In the genomic region with DNA sequence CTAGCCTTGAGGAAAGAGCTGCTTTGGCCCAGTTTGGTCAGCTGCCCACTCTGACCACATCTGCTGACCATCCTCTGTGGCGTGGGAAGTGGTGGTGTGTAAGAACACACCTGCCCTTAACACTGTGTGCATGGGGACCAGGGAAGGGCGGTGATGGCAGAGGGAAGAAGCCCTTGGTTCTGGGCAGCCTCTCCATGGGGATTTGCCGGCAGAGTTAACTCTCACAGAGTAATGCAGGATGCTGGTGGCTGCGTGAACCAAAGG, we compare ENCODE assay signal across 22 cellular contexts. TPM values are rescaled to one million over a fixed set of nuclear protein-coding genes. Genes with fewer than 3 reads are reported as not detected.
A peak's percentile ranks its signal among the peaks of the same experiment; 100 is the strongest.
DNase-seq lines count a peak whose midpoint lies in the region; ATAC-seq, FAIRE-seq and TF ChIP-seq lines count a peak whose summit lies in the region.
"Had no signal": no experiment of that assay in that cellular context is flagged by ENCODE, and none has a peak within 500 bp of the region (broad histone marks: within the 10 kb centered on the region; RNA-seq: fewer than 3 reads in every experiment).

No MANE protein-coding gene starts in this region.

- H3K79me2 ChIP-seq in HepG2 (ENCODE audit: insufficient read depth, low read length), result peaks cover 8% of the 10 kb centered on the region

- BruUV-seq in HepG2 (replicated peaks; lab: Mats Ljungman, UMichigan), result no TSS peak

- peaks cover 47% of the 10 kb centered on the region for H3K36me3 Mint-ChIP-seq in CD4-positive, alpha-beta T cell (ENCODE audit: low read depth)
- H3K36me3 Mint-ChIP-seq in activated T-helper 17 cell treated with anti-CD3 and anti-CD28 coated beads, Interleukin-2, amount 50 U/mL, for 72 hours (ENCODE audit: low read depth), result peaks cover 85% of the 10 kb centered on the region
- no peaks in the 10 kb centered on the region for H3K36me3 Mint-ChIP-seq in natural killer cell

- no peak for ATAC-seq in CD4-positive, alpha-beta T cell (ENCODE audit: poor library complexity)
- no peak for ATAC-seq in activated T-helper 17 cell treated with anti-CD3 and anti-CD28 coated beads, Interleukin-2, amount 50 U/mL, for 72 hours (replicated peaks)
- ATAC-seq in natural killer cell, result no peak
- ATAC-seq in HepG2, result no peak; the same call in 2 of the 3 replicates
- ATAC-seq: activated CD4-positive, CD25-positive, alpha-beta regulatory T cell treated with anti-CD3 and anti-CD28 coated beads, Interleukin-2, amount 50 U/mL, for 24 hours had no signal

- peaks cover 100% of the 10 kb centered on the region for H3K4me1 ChIP-seq in BLaER1
- H3K4me1 ChIP-seq in suprapubic skin, result peaks cover 43% of the 10 kb centered on the region
- H3K4me1 ChIP-seq in HepG2 (ENCODE audit: insufficient read depth, low read length), result peaks cover 19% of the 10 kb centered on the region

- WGBS in suprapubic skin, result 70% methylated on average over 4 of the region's 4 CpGs
- WGBS in HepG2 (ENCODE audit: low lambda C conversion rate), result 100% methylated on average over 4 of the region's 4 CpGs

- H3K4me3 ChIP-seq in BLaER1 (no peak overlapping the region), suprapubic skin (no peak overlapping the region), HepG2 (replicated peaks in 1 of 3; ENCODE audit: insufficient read depth in 1 of 3, low read depth in 2 of 3, low read length in 3 of 3) (no peak overlapping the region)
- H3K4me3 ChIP-seq: left ventricle myocardium inferior, testis had no signal

- H4K20me1 ChIP-seq in BLaER1, result peaks cover 100% of the 10 kb centered on the region
- no peaks in the 10 kb centered on the region; the same call in 1 of the 2 replicates for H4K20me1 ChIP-seq in HepG2 (ENCODE audit: insufficient read depth, low read length)

- H3K27me3 ChIP-seq in BLaER1 (no peaks in the 10 kb centered on the region), suprapubic skin (no peaks in the 10 kb centered on the region), HepG2 (ENCODE audit: control insufficient read depth in 1 of 2, insufficient read depth in 2 of 2, low read length in 2 of 2) (no peaks in the 10 kb centered on the region)
- no peaks in the 10 kb centered on the region for H3K27me3 ChIP-seq in CD4-positive, alpha-beta T cell (ENCODE audit: control insufficient read depth, insufficient read depth, low read length)
- H3K27me3 ChIP-seq: testis had no signal

- H2AFZ ChIP-seq in HepG2 (ENCODE audit: low read length), result no peak overlapping the region
- H2AFZ ChIP-seq: parathyroid adenoma had no signal

- POLR2A ChIA-PET in CD4-positive, alpha-beta T cell (lab: Charles Lee), result interaction anchor here (1.0 to 7.4 kb wide), 13 partner anchors 9 to 383 kb away, joined by 3 to 69 read pairs (median 5); no protein-coding TSS in a partner anchor
- POLR2A ChIA-PET in HepG2 (lab: Yijun Ruan, JAX), result no interaction called here

- CTCF ChIA-PET in CD4-positive, alpha-beta T cell (lab: Charles Lee), result interaction anchor here (0.8 kb wide), 1 partner anchor 20 kb away, joined by 3 read pairs; no protein-coding TSS in a partner anchor
- CTCF ChIA-PET in HepG2 (lab: Yijun Ruan, JAX; ENCODE audit: low intra/inter-chr PET ratio, low total read pairs), result no interaction called here

- TF ChIP-seq CTCF in CD4-positive, alpha-beta T cell (IDR thresholded peaks at IDR 0.05), result no peak
- TF ChIP-seq CTCF in natural killer cell (IDR thresholded peaks at IDR 0.05) (no peak), suprapubic skin (IDR thresholded peaks at IDR 0.05) (no peak), HepG2 (CRISPR knock-in tag; IDR thresholded peaks at IDR 0.05) (no peak)

- H3K9me3 ChIP-seq in BLaER1 (no peaks in the 10 kb centered on the region), suprapubic skin (no peaks in the 10 kb centered on the region), HepG2 (ENCODE audit: low read length) (no peaks in the 10 kb centered on the region)
- no peaks in the 10 kb centered on the region for H3K9me3 ChIP-seq in CD4-positive, alpha-beta T cell (ENCODE audit: control insufficient read depth, low read length)
- H3K9me3 ChIP-seq: left ventricle myocardium inferior, testis had no signal

- peak overlapping the region; percentile 93 for H3K4me2 ChIP-seq in BLaER1
- H3K4me2 ChIP-seq in HepG2 (ENCODE audit: low read depth, low read length), result no peak overlapping the region

- H3K27me3 Mint-ChIP-seq in CD4-positive, alpha-beta T cell, result no peaks in the 10 kb centered on the region
- no peaks in the 10 kb centered on the region for H3K27me3 Mint-ChIP-seq in activated T-helper 17 cell treated with anti-CD3 and anti-CD28 coated beads, Interleukin-2, amount 50 U/mL, for 72 hours
- H3K27me3 Mint-ChIP-seq in natural killer cell (ENCODE audit: low read depth in 2 of 2), result no peaks in the 10 kb centered on the region

- H3K9ac ChIP-seq in BLaER1 (peak overlapping the region; percentile 73; the same call in 1 of the 2 replicates), HepG2 (ENCODE audit: insufficient read depth, low read depth, low read length) (no peak overlapping the region)
- H3K9ac ChIP-seq: parathyroid adenoma had no signal

- TF ChIP-seq POLR2A in suprapubic skin (IDR thresholded peaks at IDR 0.05) (no peak), HepG2 (IDR thresholded peaks at IDR 0.05; ENCODE audit: insufficient read depth in 1 of 2, low read depth in 2 of 2, low read length in 2 of 2) (no peak)

- H3K27ac ChIP-seq in BLaER1 (peak overlapping the region; percentile 93), suprapubic skin (no peak overlapping the region), HepG2 (ENCODE audit: extremely low read length, insufficient read depth, low read length) (no peak overlapping the region)
- H3K27ac ChIP-seq in CD4-positive, alpha-beta T cell (ENCODE audit: low read depth, low read length), result peak overlapping the region; percentile 69
- H3K27ac ChIP-seq: left ventricle myocardium inferior, parathyroid adenoma, testis had no signal

- TF ChIP-seq EP300 in suprapubic skin (IDR thresholded peaks at IDR 0.05) (no peak), HepG2 (IDR thresholded peaks at IDR 0.05; ENCODE audit: low read depth in 2 of 2, low read length in 2 of 2) (no peak), HepG2 (CRISPR knock-in tag; IDR thresholded peaks at IDR 0.05; ENCODE audit: borderline replicate concordance) (no peak)

- H3K27ac Mint-ChIP-seq in CD4-positive, alpha-beta T cell, result peak overlapping the region; percentile 98
- peak overlapping the region; percentile 62 for H3K27ac Mint-ChIP-seq in activated T-helper 17 cell treated with anti-CD3 and anti-CD28 coated beads, Interleukin-2, amount 50 U/mL, for 72 hours
- peak overlapping the region; percentile 87 for H3K27ac Mint-ChIP-seq in natural killer cell
- H3K27ac Mint-ChIP-seq: HFFc6 had no signal

- in situ Hi-C loops in HepG2 (cut with HindIII; ENCODE audit: extremely low pct_ligation_motif_present, low pct_unique_long_range_greater_than_20kb), result no loop called here

- DNase-seq in CD4-positive, alpha-beta T cell, result no peak
- no peak for DNase-seq in natural killer cell
- no peak for DNase-seq in OCI-M1 (lab: John Stamatoyannopoulos, UW)
- no peak for DNase-seq in suprapubic skin (ENCODE audit: low spot score in 2 of 2)
- no peak for DNase-seq in HepG2 (ENCODE audit: low spot score)
- no peak for DNase-seq in NCI-H748 treated with DMSO at 0.1 percent for 48 hours (lab: John Stamatoyannopoulos, UW)
- DNase-seq: amygdala; effector CD8-positive, alpha-beta T cell; HFFc6; KBM-7; left ventricle myocardium inferior; NCI-H1048; NCI-H2081 treated with DMSO at 0.1 percent for 48 hours; NCI-H524; SHP77 treated with DMSO at 0.1 percent for 48 hours; stimulated activated CD4-positive, alpha-beta T cell treated with anti-CD3 and anti-CD28 coated beads, Interleukin-4, amount 100 ng/mL, for 1 hour; testis had no signal

- peaks cover 97% of the 10 kb centered on the region for H3K4me1 Mint-ChIP-seq in CD4-positive, alpha-beta T cell (ENCODE audit: low read depth)
- peaks cover 87% of the 10 kb centered on the region for H3K4me1 Mint-ChIP-seq in activated T-helper 17 cell treated with anti-CD3 and anti-CD28 coated beads, Interleukin-2, amount 50 U/mL, for 72 hours
- peaks cover 82 to 83% of the 10 kb centered on the region in 2 donors for H3K4me1 Mint-ChIP-seq in natural killer cell

- peak overlapping the region; percentile 60 for H3K4me3 Mint-ChIP-seq in CD4-positive, alpha-beta T cell
- H3K4me3 Mint-ChIP-seq in activated T-helper 17 cell treated with anti-CD3 and anti-CD28 coated beads, Interleukin-2, amount 50 U/mL, for 72 hours, result peak overlapping the region; percentile 98
- no peak overlapping the region for H3K4me3 Mint-ChIP-seq in natural killer cell
- H3K4me3 Mint-ChIP-seq: HFFc6 had no signal

- FAIRE-seq in HepG2 (lab: Jason Lieb, UNC), result no peak
- FAIRE-seq: GM12892 had no signal

- no peaks in the 10 kb centered on the region for H3K9me3 Mint-ChIP-seq in CD4-positive, alpha-beta T cell
- no peaks in the 10 kb centered on the region for H3K9me3 Mint-ChIP-seq in activated T-helper 17 cell treated with anti-CD3 and anti-CD28 coated beads, Interleukin-2, amount 50 U/mL, for 72 hours
- H3K9me3 Mint-ChIP-seq in natural killer cell, result no peaks in the 10 kb centered on the region
- H3K9me3 Mint-ChIP-seq: HFFc6 had no signal

- TF ChIP-seq RAD21 in HepG2 (CRISPR knock-in tag; IDR thresholded peaks at IDR 0.05), result no peak

- intact Hi-C loops in CD4-positive, alpha-beta T cell (cut with DNase I, micrococcal nuclease), result no loop called here
- intact Hi-C loops in natural killer cell (cut with micrococcal nuclease) (no loop called here), HepG2 (cut with micrococcal nuclease; ENCODE audit: unreplicated experiment) (no loop called here)

- H3K36me3 ChIP-seq in BLaER1 (peaks cover 34% of the 10 kb centered on the region), suprapubic skin (no peaks in the 10 kb centered on the region), HepG2 (replicated peaks in 1 of 2; ENCODE audit: control insufficient read depth in 1 of 2, insufficient read depth in 2 of 2, low read length in 2 of 2) (0 out of 5 replicates have a peak, but pooled peaks cover 0 to 2% of the 10 kb centered on the region in 2 experiments)
- H3K36me3 ChIP-seq: left ventricle myocardium inferior had no signal

RNA-seq across cellular contexts. Expression of a gene that starts 33.6 kb away (rescaled TPM):
- total RNA-seq in CD4-positive, alpha-beta T cell, result 10 to 100 TPM; 92.1 to 92.3 TPM
- total RNA-seq in activated T-helper 17 cell treated with anti-CD3 and anti-CD28 coated beads, Interleukin-2, amount 50 U/mL, for 72 hours, result 10 to 100 TPM; 75.4 to 85.4 TPM
- total RNA-seq in natural killer cell (10 to 100 TPM; 34.1 to 50.8 (median 43.0) TPM), suprapubic skin (10 to 100 TPM; 40.1 to 59.4 (median 49.2) TPM), HepG2 (2016; rRNA removed; fragmentation: Illumina TruSeq; extraction: Trizol) (21.3 and 23.5 TPM in 2 replicates)
- 20.1 and 23.4 TPM in 2 replicates for total RNA-seq in HepG2 (2016; cell fraction: cytosol; rRNA removed; fragmentation: Illumina TruSeq; extraction: Trizol; ENCODE audit: low read depth)
- 17.9 and 25.3 TPM in 2 replicates for total RNA-seq in HepG2 (2016; cell fraction: insoluble cytoplasmic fraction; rRNA removed; fragmentation: Illumina TruSeq; extraction: Trizol)
- 50.5 and 50.9 TPM in 2 replicates for total RNA-seq in HepG2 (2016; cell fraction: membrane; rRNA removed; fragmentation: Illumina TruSeq; extraction: Trizol)
- 12.0 and 12.1 TPM in 2 replicates for total RNA-seq in HepG2 (2016; cell fraction: nucleus; rRNA removed; fragmentation: Illumina TruSeq; extraction: Trizol)
- 14.8 and 19.5 TPM in 2 replicates for polyA plus RNA-seq in HepG2 (2011; rRNA removed)
- polyA plus RNA-seq in HepG2 (2011; cell fraction: cytosol; rRNA removed), result 21.4 and 24.5 TPM in 2 replicates
- polyA plus RNA-seq in HepG2 (2011; cell fraction: nucleus; rRNA removed), result 8.9 and 9.7 TPM in 2 replicates
- 20.9 and 25.1 TPM in 2 replicates for polyA plus RNA-seq in HepG2 (2012)
- 30.8 and 31.3 TPM in 2 replicates for polyA plus RNA-seq in HepG2 (2016; cell fraction: cytosol; fragmentation: Illumina TruSeq; extraction: Trizol; ENCODE audit: low read depth)
- polyA plus RNA-seq in HepG2 (2016; cell fraction: insoluble cytoplasmic fraction; fragmentation: Illumina TruSeq; extraction: Trizol; ENCODE audit: low read depth), result 24.5 and 29.7 TPM in 2 replicates
- 53.4 and 56.8 TPM in 2 replicates for polyA plus RNA-seq in HepG2 (2016; cell fraction: membrane; fragmentation: Illumina TruSeq; extraction: Trizol; ENCODE audit: low read depth)
- polyA plus RNA-seq in HepG2 (2016; cell fraction: nucleus; fragmentation: Illumina TruSeq; extraction: Trizol; ENCODE audit: insufficient read depth, low read depth), result 18.9 and 21.5 TPM in 2 replicates
- polyA minus RNA-seq in HepG2 (2011; rRNA and poly(A)+ RNA removed; ENCODE audit: low replicate concordance), result 4.0 and 18.1 TPM in 2 replicates
- polyA minus RNA-seq in HepG2 (2011; cell fraction: cytosol; rRNA and poly(A)+ RNA removed), result 9.8 and 11.4 TPM in 2 replicates
- 9.0 and 11.7 TPM in 2 replicates for polyA minus RNA-seq in HepG2 (2011; cell fraction: nucleus; rRNA and poly(A)+ RNA removed)

Comparison
In these comparisons a context has a peak if more than half of its experiments do, and no peak if none do; other contexts are left out.
1. H3K27ac ChIP-seq: peak in BLaER1 (single experiment) and CD4-positive, alpha-beta T cell (single experiment); none in suprapubic skin (single experiment) and HepG2 (single experiment).
2. Peak in every context shown above with its lines, with median percentiles within 50 percentile points of each other: H3K27ac Mint-ChIP-seq.